21 cellular contexts compared by ENCODE assay signal in the genomic region with DNA sequence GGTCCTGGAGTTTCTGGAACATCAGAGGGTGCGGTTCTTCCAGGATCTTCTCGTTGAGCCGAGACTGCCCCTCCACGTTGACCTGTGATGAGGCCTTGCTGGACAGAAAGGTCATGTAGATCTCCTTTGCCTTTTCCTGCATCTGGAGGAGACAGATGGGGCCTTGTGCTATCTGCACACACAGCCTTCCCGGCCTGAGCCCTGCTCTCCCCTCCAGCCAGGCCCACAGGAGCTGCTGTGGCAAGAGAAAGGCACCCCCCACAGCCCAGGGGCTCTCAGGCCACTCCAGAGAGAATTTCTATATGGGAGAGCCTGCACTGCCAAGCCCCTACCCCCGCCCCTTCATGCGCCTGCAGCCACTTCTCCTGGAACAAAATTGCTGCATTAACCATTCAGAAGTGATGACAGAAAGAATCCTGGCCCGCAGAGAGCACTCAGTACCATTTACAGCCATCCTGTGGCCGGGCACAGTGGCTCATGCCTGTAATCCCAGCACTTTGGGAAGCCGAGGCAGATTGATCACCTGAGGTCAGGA. TPM values are rescaled to one million over a fixed set of nuclear protein-coding genes. Genes with fewer than 3 reads are reported as not detected.
DNase-seq lines count a peak whose midpoint lies in the region; ATAC-seq, FAIRE-seq and TF ChIP-seq lines count a peak whose summit lies in the region.
"Had no signal": no experiment of that assay in that cellular context is flagged by ENCODE, and none has a peak within 500 bp of the region (broad histone marks: within the 10 kb centered on the region; RNA-seq: fewer than 3 reads in every experiment).

No MANE protein-coding gene starts in this region.

- DNase-seq in CD4-positive, alpha-beta memory T cell, result no peak
- DNase-seq in T-helper 17 cell, result no peak
- no peak for DNase-seq in endothelial cell (ENCODE audit: low spot score)
- no peak for DNase-seq in RCC 7860 (ENCODE audit: low spot score)
- DNase-seq in HT-29 (ENCODE audit: low spot score), result no peak
- no peak for DNase-seq in RPMI8226
- DNase-seq: BE2C; central memory CD4-positive, alpha-beta T cell; DMS79 treated with DMSO at 0.1 percent for 48 hours; heart left ventricle; mammary epithelial cell; NCI-H1436 treated with DMSO at 0.1 percent for 48 hours; NCI-H2171 treated with DMSO at 0.1 percent for 48 hours; stimulated activated CD4-positive, alpha-beta T cell treated with anti-CD3 and anti-CD28 coated beads, Interleukin-12 subunit alpha, Interleukin-12 subunit beta, amount 100 ng/mL, for 4 hours; tibial artery had no signal

- no peaks in the 10 kb centered on the region for H3K9me3 ChIP-seq in BLaER1 treated with 17β-estradiol and CSF1 and Interleukin-3, amounts not matched to agents 10 nM and 100 nM (replicated peaks in 1 of 11)
- no peaks in the 10 kb centered on the region for H3K9me3 ChIP-seq in CD4-positive, alpha-beta memory T cell (ENCODE audit: control insufficient read depth in 1 of 2, low read length in 2 of 2)
- H3K9me3 ChIP-seq in T-helper 17 cell (ENCODE audit: control insufficient read depth, low read length, poor library complexity, severe bottlenecking), result no peaks in the 10 kb centered on the region
- H3K9me3 ChIP-seq: adrenal gland, BE2C, HAP-1, heart left ventricle, prostate gland, tibial artery had no signal

- intact Hi-C loops in CD4-positive, alpha-beta memory T cell (cut with micrococcal nuclease), result loop anchor here (1.0 to 5.0 kb wide), 3 partner anchors 13 to 38 kb away; partner anchors contain the start of gene RGS10

- POLR2A ChIA-PET in CD4-positive, alpha-beta memory T cell (lab: Charles Lee; ENCODE audit: partially characterized antibody), result interaction anchor here (0.7 to 4.8 kb wide), 7 partner anchors 13 to 36 kb away, joined by 3 to 107 read pairs (median 12); partner anchors contain the start of gene RGS10

- H3K4me3 ChIP-seq in BLaER1 treated with 17β-estradiol and CSF1 and Interleukin-3, amounts not matched to agents 10 nM and 100 nM, result peak overlapping the region in 6 of 10 experiments; percentile 28 to 45 (median 42); a peak in 5 of 20 replicates
- H3K4me3 ChIP-seq in CD4-positive, alpha-beta memory T cell (ENCODE audit: low read length in 2 of 2), result no peak overlapping the region
- H3K4me3 ChIP-seq: adrenal gland, HAP-1, prostate gland, tibial artery had no signal

- peak overlapping the region in 10 of 11 experiments; percentile 14 to 83 (median 75); a peak in 14 of 22 replicates for H3K27ac ChIP-seq in BLaER1 treated with 17β-estradiol and CSF1 and Interleukin-3, amounts not matched to agents 10 nM and 100 nM
- peak overlapping the region; percentile 70 for H3K27ac ChIP-seq in CD4-positive, alpha-beta memory T cell (ENCODE audit: low read depth, low read length)
- H3K27ac ChIP-seq: prostate gland, tibial artery had no signal

- H3K4me2 ChIP-seq in BLaER1 treated with 17β-estradiol and CSF1 and Interleukin-3, amounts not matched to agents 10 nM and 100 nM, result peak overlapping the region; percentile 81 to 99 (median 92)

- peak overlapping the region; percentile 61 to 97 (median 94) for H3K27ac Mint-ChIP-seq in CD4-positive, alpha-beta memory T cell
- H3K27ac Mint-ChIP-seq in T-helper 17 cell (peak overlapping the region; percentile 93), endothelial cell (ENCODE audit: unreplicated experiment) (no peak overlapping the region)

- H4K20me1 ChIP-seq in BLaER1 treated with 17β-estradiol and CSF1 and Interleukin-3, amounts not matched to agents 10 nM and 100 nM, result peaks cover 0 to 14% (median 0%) of the 10 kb centered on the region in 11 experiments; a peak in 4 of 22 replicates

- H3K9ac ChIP-seq in BLaER1 treated with 17β-estradiol and CSF1 and Interleukin-3, amounts not matched to agents 10 nM and 100 nM, result peak overlapping the region in 10 of 11 experiments; percentile 3 to 82 (median 67); a peak in 10 of 22 replicates

- no peaks in the 10 kb centered on the region for H3K27me3 Mint-ChIP-seq in CD4-positive, alpha-beta memory T cell
- H3K27me3 Mint-ChIP-seq in T-helper 17 cell, result no peaks in the 10 kb centered on the region
- peaks cover 12% of the 10 kb centered on the region for H3K27me3 Mint-ChIP-seq in endothelial cell (ENCODE audit: unreplicated experiment)
- H3K27me3 Mint-ChIP-seq: effector memory CD8-positive, alpha-beta T cell; naive B cell had no signal

- no peak for ATAC-seq in T-helper 17 cell

- CTCF ChIA-PET in CD4-positive, alpha-beta memory T cell (lab: Charles Lee; ENCODE audit: partially characterized antibody), result interaction anchor here (0.6 to 4.2 kb wide), 7 partner anchors 13 to 351 kb away, joined by 3 to 57 read pairs (median 5); partner anchors contain the start of gene RGS10

- H3K9me3 Mint-ChIP-seq in CD4-positive, alpha-beta memory T cell, result peaks cover 0 to 1% (median 0%) of the 10 kb centered on the region in 8 donors
- no peaks in the 10 kb centered on the region for H3K9me3 Mint-ChIP-seq in endothelial cell (ENCODE audit: unreplicated experiment)
- H3K9me3 Mint-ChIP-seq: effector memory CD8-positive, alpha-beta T cell; naive B cell had no signal

- peak overlapping the region in 5 of 8 donors; percentile 12 to 82 (median 34) for H3K4me3 Mint-ChIP-seq in CD4-positive, alpha-beta memory T cell
- peak overlapping the region; percentile 33 for H3K4me3 Mint-ChIP-seq in T-helper 17 cell
- H3K4me3 Mint-ChIP-seq in endothelial cell (ENCODE audit: unreplicated experiment), result peak overlapping the region; percentile 29

- H3K4me1 Mint-ChIP-seq in CD4-positive, alpha-beta memory T cell, result peaks cover 25 to 63% (median 45%) of the 10 kb centered on the region in 4 donors
- H3K4me1 Mint-ChIP-seq in T-helper 17 cell (peaks cover 38% of the 10 kb centered on the region), endothelial cell (ENCODE audit: unreplicated experiment) (peaks cover 48% of the 10 kb centered on the region)

- no peaks in the 10 kb centered on the region for H3K27me3 ChIP-seq in BLaER1 treated with 17β-estradiol and CSF1 and Interleukin-3, amounts not matched to agents 10 nM and 100 nM
- H3K27me3 ChIP-seq in CD4-positive, alpha-beta memory T cell (ENCODE audit: insufficient read depth, low read length), result no peaks in the 10 kb centered on the region
- H3K27me3 ChIP-seq: BE2C, heart left ventricle, tibial artery had no signal

- FAIRE-seq in RCC 7860 (lab: Jason Lieb, UNC), result no peak

- TF ChIP-seq CTCF in endothelial cell (IDR thresholded peaks at IDR 0.05; ENCODE audit: unreplicated experiment), result no peak

- peaks cover 29 to 38% of the 10 kb centered on the region in 2 donors for H3K36me3 Mint-ChIP-seq in CD4-positive, alpha-beta memory T cell
- H3K36me3 Mint-ChIP-seq in T-helper 17 cell (ENCODE audit: low read depth) (peaks cover 3% of the 10 kb centered on the region), endothelial cell (ENCODE audit: low read depth, unreplicated experiment) (peaks cover under 1% of the 10 kb centered on the region)

- peaks cover 0 to 52% (median 19%) of the 10 kb centered on the region in 11 experiments; a peak in 17 of 22 replicates for H3K36me3 ChIP-seq in BLaER1 treated with 17β-estradiol and CSF1 and Interleukin-3, amounts not matched to agents 10 nM and 100 nM
- H3K36me3 ChIP-seq in CD4-positive, alpha-beta memory T cell (ENCODE audit: insufficient read depth, low read length), result peaks cover 44% of the 10 kb centered on the region
- H3K36me3 ChIP-seq: adrenal gland, BE2C, prostate gland, tibial artery had no signal

- H3K4me1 ChIP-seq in BLaER1 treated with 17β-estradiol and CSF1 and Interleukin-3, amounts not matched to agents 10 nM and 100 nM, result peaks cover 78 to 88% (median 81%) of the 10 kb centered on the region in 10 experiments
- H3K4me1 ChIP-seq in CD4-positive, alpha-beta memory T cell (ENCODE audit: insufficient read depth, low read length), result peaks cover 57% of the 10 kb centered on the region
- H3K4me1 ChIP-seq: adrenal gland, BE2C, HAP-1 had no signal

RNA-seq across cellular contexts. Expression of gene RGS10, which starts 26.9 kb away (rescaled TPM):
- total RNA-seq in CD4-positive, alpha-beta memory T cell, result 100 to 1,000 TPM; 115 to 122 TPM
- 100 to 1,000 TPM; 153 to 187 TPM for polyA plus RNA-seq in CD4-positive, alpha-beta memory T cell
- total RNA-seq in T-helper 17 cell, result 100 to 1,000 TPM in 1 of 2 donors, 10 to 100 TPM in 1; 64.7 to 135 TPM
- total RNA-seq in endothelial cell (ENCODE audit: unreplicated experiment), result 20.0 TPM
- total RNA-seq in HT-29 (2014; rRNA removed; shearing (Covaris generic)), result 2.7 and 4.0 TPM in 2 replicates

Comparison
In these comparisons a context has a peak if more than half of its experiments do, and no peak if none do; other contexts are left out.
1. H3K4me3 ChIP-seq: peak in BLaER1 treated with 17β-estradiol and CSF1 and Interleukin-3, amounts not matched to agents 10 nM and 100 nM (6 of 10); none in CD4-positive, alpha-beta memory T cell (0 of 2).
2. Peak in every context shown above with its lines, with median percentiles within 50 percentile points of each other: H3K4me3 Mint-ChIP-seq.